ENCODE assay signal across 23 cellular contexts in genomic region chr14:61645247-61645646, GRCh38.
"Had no signal": no experiment of that assay in that cellular context is flagged by ENCODE, and none has a peak within 500 bp of the region (broad histone marks: within the 10 kb centered on the region; RNA-seq: fewer than 3 reads in every experiment).

No MANE protein-coding gene starts in this region.

- H3K36me3 Mint-ChIP-seq: memory B cell; natural killer cell treated with Interleukin-12 subunit alpha and Interleukin-12 subunit beta and Interleukin-15 and Interleukin-18, amount 100 ng/mL, for 72 hours; neural progenitor cell; stimulated activated effector memory CD8-positive, alpha-beta T cell treated with anti-CD3 and anti-CD28 coated beads, Interleukin-12 subunit alpha, Interleukin-12 subunit beta, amount 100 ng/mL, for 72 hours had no signal

- H3K36me3 ChIP-seq: left ventricle myocardium inferior, lower lobe of right lung, neural progenitor cell, prostate gland, suprapubic skin, thyroid gland, upper lobe of left lung, uterus had no signal

- H3K27ac ChIP-seq: foreskin keratinocyte, hepatocyte, left ventricle myocardium inferior, lower lobe of right lung, neural progenitor cell, parathyroid adenoma, prostate gland, suprapubic skin, thyroid gland, upper lobe of left lung, uterus had no signal

- DNase-seq: dermis blood vessel endothelial cell; foreskin keratinocyte; head of caudate nucleus; kidney; left cardiac atrium; left ventricle myocardium inferior; lower lobe of right lung; midbrain; nucleus accumbens; stimulated activated CD4-positive, alpha-beta T cell treated with anti-CD3 and anti-CD28 coated beads, Interleukin-4, amount 100 ng/mL, for 1 hour; stimulated activated CD8-positive, alpha-beta memory T cell treated with anti-CD3 and anti-CD28 coated beads, Interleukin-4, amount 100 ng/mL, for 48 hours; stimulated activated naive CD8-positive, alpha-beta T cell treated with anti-CD3 and anti-CD28 coated beads, Interleukin-15, Interleukin-2, amounts not matched to agents 100 U/mL and 50 U/mL, for 24 hours; thyroid gland; upper lobe of left lung; uterus had no signal

- H3K9me3 ChIP-seq: left ventricle myocardium inferior, lower lobe of right lung, prostate gland, suprapubic skin, thyroid gland, upper lobe of left lung, uterus had no signal

- H3K79me2 ChIP-seq: hepatocyte, parathyroid adenoma had no signal

- H3K4me2 ChIP-seq: hepatocyte, neural progenitor cell had no signal

- H2AFZ ChIP-seq: hepatocyte, neural progenitor cell, parathyroid adenoma had no signal

- ATAC-seq: foreskin keratinocyte; left cardiac atrium; lower lobe of right lung; natural killer cell treated with Interleukin-12 subunit alpha and Interleukin-12 subunit beta and Interleukin-15 and Interleukin-18, amount 100 ng/mL, for 72 hours; stimulated activated effector memory CD8-positive, alpha-beta T cell treated with anti-CD3 and anti-CD28 coated beads, Interleukin-12 subunit alpha, Interleukin-12 subunit beta, amount 100 ng/mL, for 72 hours; stimulated activated naive CD8-positive, alpha-beta T cell treated with anti-CD3 and anti-CD28 coated beads, Interleukin-15, Interleukin-2, amounts not matched to agents 100 U/mL and 50 U/mL, for 24 hours had no signal

- H3K27me3 Mint-ChIP-seq: memory B cell; natural killer cell treated with Interleukin-12 subunit alpha and Interleukin-12 subunit beta and Interleukin-15 and Interleukin-18, amount 100 ng/mL, for 72 hours had no signal

- H3K9ac ChIP-seq: neural progenitor cell, parathyroid adenoma had no signal

- H3K4me3 ChIP-seq: hepatocyte, left ventricle myocardium inferior, lower lobe of right lung, neural progenitor cell, prostate gland, suprapubic skin, thyroid gland, upper lobe of left lung, uterus had no signal

- H3K27me3 ChIP-seq: foreskin keratinocyte, hepatocyte, neural progenitor cell, suprapubic skin, thyroid gland, upper lobe of left lung, uterus had no signal

- H3K4me3 Mint-ChIP-seq: natural killer cell treated with Interleukin-12 subunit alpha and Interleukin-12 subunit beta and Interleukin-15 and Interleukin-18, amount 100 ng/mL, for 72 hours; neural progenitor cell; stimulated activated effector memory CD8-positive, alpha-beta T cell treated with anti-CD3 and anti-CD28 coated beads, Interleukin-12 subunit alpha, Interleukin-12 subunit beta, amount 100 ng/mL, for 72 hours had no signal

- H3K9me3 Mint-ChIP-seq: memory B cell; neural progenitor cell; stimulated activated effector memory CD8-positive, alpha-beta T cell treated with anti-CD3 and anti-CD28 coated beads, Interleukin-12 subunit alpha, Interleukin-12 subunit beta, amount 100 ng/mL, for 72 hours had no signal

- H3K27ac Mint-ChIP-seq: natural killer cell treated with Interleukin-12 subunit alpha and Interleukin-12 subunit beta and Interleukin-15 and Interleukin-18, amount 100 ng/mL, for 72 hours; neural progenitor cell; stimulated activated effector memory CD8-positive, alpha-beta T cell treated with anti-CD3 and anti-CD28 coated beads, Interleukin-12 subunit alpha, Interleukin-12 subunit beta, amount 100 ng/mL, for 72 hours had no signal

- H3K4me1 ChIP-seq: lower lobe of right lung, parathyroid adenoma, prostate gland, thyroid gland, upper lobe of left lung, uterus had no signal
